16 cellular contexts compared by ENCODE assay signal in genomic region chr1:2582401-2582800, GRCh38. TPM values are rescaled to one million over a fixed set of nuclear protein-coding genes. Genes with fewer than 3 reads are reported as not detected.
DNase-seq lines count a peak whose midpoint lies in the region; ATAC-seq and TF ChIP-seq lines count a peak whose summit lies in the region.
"Had no signal": no experiment of that assay in that cellular context is flagged by ENCODE, and none has a peak within 500 bp of the region (broad histone marks: within the 10 kb centered on the region; RNA-seq: fewer than 3 reads in every experiment).

No MANE protein-coding gene starts in this region.

- no peak for ATAC-seq in natural killer cell treated with Interleukin-12 subunit alpha and Interleukin-12 subunit beta and Interleukin-15 and Interleukin-18, amount 100 ng/mL, for 72 hours
- ATAC-seq in natural killer cell (no peak), GM19324 (IDR thresholded peaks at IDR 0.05; ENCODE audit: low FRiP score, unreplicated experiment) (no peak), HG02798 (IDR thresholded peaks at IDR 0.05; ENCODE audit: poor library complexity, unreplicated experiment) (no peak)
- ATAC-seq: HCT116, WTC11 had no signal

- DNase-seq in natural killer cell treated with Interleukin-12 subunit alpha and Interleukin-12 subunit beta and Interleukin-15 and Interleukin-18, amount 100 ng/mL, for 72 hours (ENCODE audit: low spot score): peak; percentile 22
- DNase-seq in natural killer cell (no peak), left kidney (ENCODE audit: low read depth, low spot score) (peak; percentile 80), NCI-H1417 (lab: John Stamatoyannopoulos, UW) (no peak), DMS53 treated with DMSO at 0.1 percent for 48 hours (lab: John Stamatoyannopoulos, UW; ENCODE audit: unreplicated experiment) (no peak)
- DNase-seq in activated naive CD8-positive, alpha-beta T cell treated with anti-CD3 and anti-CD28 coated beads for 36 hours: no peak
- DNase-seq: activated T-cell treated with anti-CD3 and anti-CD28 coated beads, Interleukin-2, amount 50 U/mL, for 1 hour; DMS79 treated with DMSO at 0.1 percent for 48 hours; KG1; NCI-H1436; NCI-H526; PC-9 had no signal

- no peak for TF ChIP-seq CTCF in natural killer cell (IDR thresholded peaks at IDR 0.05)

- H3K4me1 Mint-ChIP-seq in natural killer cell treated with Interleukin-12 subunit alpha and Interleukin-12 subunit beta and Interleukin-15 and Interleukin-18, amount 100 ng/mL, for 72 hours (ENCODE audit: low read depth in 2 of 2): peaks cover 16 to 30% of the 10 kb centered on the region in 2 donors
- peaks cover 14 to 39% of the 10 kb centered on the region in 2 donors for H3K4me1 Mint-ChIP-seq in natural killer cell
- peaks cover 71% of the 10 kb centered on the region for H3K4me1 Mint-ChIP-seq in activated naive CD8-positive, alpha-beta T cell treated with anti-CD3 and anti-CD28 coated beads for 36 hours

- H3K9me3 Mint-ChIP-seq in natural killer cell treated with Interleukin-12 subunit alpha and Interleukin-12 subunit beta and Interleukin-15 and Interleukin-18, amount 100 ng/mL, for 72 hours: no peaks in the 10 kb centered on the region
- no peaks in the 10 kb centered on the region for H3K9me3 Mint-ChIP-seq in natural killer cell
- H3K9me3 Mint-ChIP-seq in activated naive CD8-positive, alpha-beta T cell treated with anti-CD3 and anti-CD28 coated beads for 36 hours: peaks cover 4% of the 10 kb centered on the region
- H3K9me3 Mint-ChIP-seq: WTC11 had no signal

- H3K4me3 Mint-ChIP-seq in natural killer cell treated with Interleukin-12 subunit alpha and Interleukin-12 subunit beta and Interleukin-15 and Interleukin-18, amount 100 ng/mL, for 72 hours: no peak overlapping the region
- no peak overlapping the region for H3K4me3 Mint-ChIP-seq in natural killer cell
- no peak overlapping the region for H3K4me3 Mint-ChIP-seq in activated naive CD8-positive, alpha-beta T cell treated with anti-CD3 and anti-CD28 coated beads for 36 hours
- H3K4me3 Mint-ChIP-seq: WTC11 had no signal

- no peak overlapping the region for H3K27ac Mint-ChIP-seq in natural killer cell treated with Interleukin-12 subunit alpha and Interleukin-12 subunit beta and Interleukin-15 and Interleukin-18, amount 100 ng/mL, for 72 hours
- peak overlapping the region in 1 of 2 donors; percentile 74 for H3K27ac Mint-ChIP-seq in natural killer cell
- H3K27ac Mint-ChIP-seq in activated naive CD8-positive, alpha-beta T cell treated with anti-CD3 and anti-CD28 coated beads for 36 hours: peak overlapping the region; percentile 81
- H3K27ac Mint-ChIP-seq: WTC11 had no signal

- intact Hi-C loops in natural killer cell (cut with micrococcal nuclease): no loop called here

- no peaks in the 10 kb centered on the region for H3K27me3 Mint-ChIP-seq in natural killer cell treated with Interleukin-12 subunit alpha and Interleukin-12 subunit beta and Interleukin-15 and Interleukin-18, amount 100 ng/mL, for 72 hours
- H3K27me3 Mint-ChIP-seq in natural killer cell (ENCODE audit: low read depth in 2 of 2): no peaks in the 10 kb centered on the region
- no peaks in the 10 kb centered on the region for H3K27me3 Mint-ChIP-seq in activated naive CD8-positive, alpha-beta T cell treated with anti-CD3 and anti-CD28 coated beads for 36 hours

- no peaks in the 10 kb centered on the region for H3K36me3 Mint-ChIP-seq in natural killer cell treated with Interleukin-12 subunit alpha and Interleukin-12 subunit beta and Interleukin-15 and Interleukin-18, amount 100 ng/mL, for 72 hours
- H3K36me3 Mint-ChIP-seq in natural killer cell: no peaks in the 10 kb centered on the region
- H3K36me3 Mint-ChIP-seq in activated naive CD8-positive, alpha-beta T cell treated with anti-CD3 and anti-CD28 coated beads for 36 hours: peaks cover 17% of the 10 kb centered on the region
- H3K36me3 Mint-ChIP-seq: WTC11 had no signal

RNA-seq across cellular contexts. Expression of gene PRXL2B, which starts 4.2 kb away (rescaled TPM):
- 10 to 100 TPM in 1 of 2 donors, 1 to 10 TPM in 1; 9.1 to 18.5 TPM for total RNA-seq in natural killer cell treated with Interleukin-12 subunit alpha and Interleukin-12 subunit beta and Interleukin-15 and Interleukin-18, amount 100 ng/mL, for 72 hours
- total RNA-seq in natural killer cell: 10 to 100 TPM; 11.3 to 15.1 (median 11.6) TPM
- 10 to 100 TPM; 42.2 to 43.2 TPM for total RNA-seq in activated naive CD8-positive, alpha-beta T cell treated with anti-CD3 and anti-CD28 coated beads for 36 hours

RNA-seq across cellular contexts. Expression of gene TNFRSF14, which starts 26.2 kb away (rescaled TPM):
- 100 to 1,000 TPM in 1 of 2 donors, 10 to 100 TPM in 1; 93.2 to 118 TPM for total RNA-seq in natural killer cell treated with Interleukin-12 subunit alpha and Interleukin-12 subunit beta and Interleukin-15 and Interleukin-18, amount 100 ng/mL, for 72 hours
- 100 to 1,000 TPM; 228 to 266 (median 262) TPM for total RNA-seq in natural killer cell
- 100 to 1,000 TPM in 1 of 2 experiments, 10 to 100 TPM in 1; 99.6 to 104 TPM for total RNA-seq in activated naive CD8-positive, alpha-beta T cell treated with anti-CD3 and anti-CD28 coated beads for 36 hours

RNA-seq across cellular contexts. Expression of gene MMEL1, which starts 50.4 kb away (rescaled TPM):
- under 1 TPM in 1 of 2 donors, not detected in 1; 0.81 TPM for total RNA-seq in natural killer cell treated with Interleukin-12 subunit alpha and Interleukin-12 subunit beta and Interleukin-15 and Interleukin-18, amount 100 ng/mL, for 72 hours
- total RNA-seq in natural killer cell: 1 to 10 TPM in 2 of 3 donors, not detected in 1; 1.3 to 2.0 TPM
- 1 to 10 TPM; 1.5 to 1.6 TPM for total RNA-seq in activated naive CD8-positive, alpha-beta T cell treated with anti-CD3 and anti-CD28 coated beads for 36 hours
- total RNA-seq: WTC11 had no signal

RNA-seq across cellular contexts. Expression of gene HES5, which starts 52.3 kb away (rescaled TPM):
- total RNA-seq in natural killer cell treated with Interleukin-12 subunit alpha and Interleukin-12 subunit beta and Interleukin-15 and Interleukin-18, amount 100 ng/mL, for 72 hours: not detected
- not detected for total RNA-seq in natural killer cell
- total RNA-seq in activated naive CD8-positive, alpha-beta T cell treated with anti-CD3 and anti-CD28 coated beads for 36 hours: under 1 TPM in 1 of 2 experiments, not detected in 1; 0.28 TPM
- total RNA-seq: PC-9, WTC11 had no signal

RNA-seq across cellular contexts. Expression of gene PANK4, which starts 56.0 kb away (rescaled TPM):
- total RNA-seq in natural killer cell treated with Interleukin-12 subunit alpha and Interleukin-12 subunit beta and Interleukin-15 and Interleukin-18, amount 100 ng/mL, for 72 hours: 10 to 100 TPM; 37.7 to 70.5 TPM
- 10 to 100 TPM; 48.2 to 75.7 (median 61.8) TPM for total RNA-seq in natural killer cell
- total RNA-seq in activated naive CD8-positive, alpha-beta T cell treated with anti-CD3 and anti-CD28 coated beads for 36 hours: 10 to 100 TPM; 29.8 to 34.3 TPM

Comparison
In these comparisons a context has a peak if more than half of its experiments do, and no peak if none do; other contexts are left out.
1. DNase-seq: peak in natural killer cell treated with Interleukin-12 subunit alpha and Interleukin-12 subunit beta and Interleukin-15 and Interleukin-18, amount 100 ng/mL, for 72 hours (single experiment) and left kidney (single experiment); none in natural killer cell (single experiment), activated naive CD8-positive, alpha-beta T cell treated with anti-CD3 and anti-CD28 coated beads for 36 hours (single experiment), NCI-H1417 (0 of 3) and DMS53 treated with DMSO at 0.1 percent for 48 hours (single experiment).